ENCODE assay signal across 13 cellular contexts in genomic region chr9:117936185-117936758, GRCh38.
DNase-seq lines count a peak whose midpoint lies in the region; ATAC-seq and TF ChIP-seq lines count a peak whose summit lies in the region.
"Had no signal": no experiment of that assay in that cellular context is flagged by ENCODE, and none has a peak within 500 bp of the region (broad histone marks: within the 10 kb centered on the region; RNA-seq: fewer than 3 reads in every experiment).

No MANE protein-coding gene starts in this region.

- intact Hi-C loops in OCI-LY7 (cut with micrococcal nuclease; ENCODE audit: unreplicated experiment) (loop anchor here (2.0 to 5.0 kb wide), 2 partner anchors 151 to 234 kb away; partner anchors contain the start of gene TLR4), body of pancreas (cut with DNase I) (no loop called here)

- DNase-seq in OCI-LY7 (ENCODE audit: low spot score) (peak; percentile 84), AG08396 (ENCODE audit: low spot score) (no peak), NCI-H2196 treated with DMSO at 0.1 percent for 48 hours (lab: John Stamatoyannopoulos, UW; ENCODE audit: unreplicated experiment) (no peak), nephron progenitor cell (no peak), body of pancreas (no peak)

- H3K36me3 Mint-ChIP-seq in nephron progenitor cell (ENCODE audit: low read depth), result no peaks in the 10 kb centered on the region
- H3K36me3 Mint-ChIP-seq: mesothelial cell of epicardium had no signal

- no TSS peak for BruUV-seq in OCI-LY7 (replicated peaks; lab: Mats Ljungman, UMichigan)

- peaks cover 21% of the 10 kb centered on the region for H3K4me1 ChIP-seq in OCI-LY7 (ENCODE audit: insufficient read depth, low read length, poor library complexity, severe bottlenecking)
- H3K4me1 ChIP-seq in body of pancreas, result no peaks in the 10 kb centered on the region
- H3K4me1 ChIP-seq: right atrium auricular region had no signal

- TF ChIP-seq CTCF in OCI-LY7 (conservative IDR thresholded peaks at IDR 0.05; ENCODE audit: low read length) (no peak), nephron progenitor cell (IDR thresholded peaks at IDR 0.05) (no peak), body of pancreas (IDR thresholded peaks at IDR 0.05) (no peak)

- TF ChIP-seq POLR2A in GM18505 (IDR thresholded peaks at IDR 0.05; ENCODE audit: borderline replicate concordance, extremely low read depth, insufficient read depth, insufficient read length), result no peak
- no peak for TF ChIP-seq POLR2A in body of pancreas (IDR thresholded peaks at IDR 0.05)

- no peaks in the 10 kb centered on the region for H4K20me1 ChIP-seq in OCI-LY7 (ENCODE audit: insufficient read depth, low read length)
- H4K20me1 ChIP-seq: BLaER1 treated with 17β-estradiol and CSF1 and Interleukin-3, amounts not matched to agents 10 nM and 100 nM had no signal

- H3K9me3 ChIP-seq in OCI-LY7 (ENCODE audit: low read length), result no peaks in the 10 kb centered on the region
- no peaks in the 10 kb centered on the region for H3K9me3 ChIP-seq in body of pancreas
- H3K9me3 ChIP-seq: BLaER1 treated with 17β-estradiol and CSF1 and Interleukin-3, amounts not matched to agents 10 nM and 100 nM had no signal

- CTCF ChIA-PET in OCI-LY7 (lab: Charles Lee; ENCODE audit: unreplicated experiment), result interaction anchor here (0.8 kb wide), 2 partner anchors 9 to 253 kb away, joined by 3 read pairs; no protein-coding TSS in a partner anchor

- no peaks in the 10 kb centered on the region for H3K27me3 ChIP-seq in body of pancreas
- H3K27me3 ChIP-seq: BLaER1 treated with 17β-estradiol and CSF1 and Interleukin-3, amounts not matched to agents 10 nM and 100 nM; right atrium auricular region had no signal

- H3K27me3 Mint-ChIP-seq in nephron progenitor cell (ENCODE audit: low read depth, poor library complexity), result no peaks in the 10 kb centered on the region

- H3K4me3 ChIP-seq in OCI-LY7 (ENCODE audit: low read depth, low read length, poor library complexity, severe bottlenecking) (peak overlapping the region; percentile 36), body of pancreas (no peak overlapping the region)
- H3K4me3 ChIP-seq: BLaER1 treated with 17β-estradiol and CSF1 and Interleukin-3, amounts not matched to agents 10 nM and 100 nM; K562; right atrium auricular region had no signal

- no peaks in the 10 kb centered on the region for H3K9me2 ChIP-seq in OCI-LY7 (ENCODE audit: insufficient read depth, low read length)

- H3K27ac ChIP-seq in OCI-LY7 (ENCODE audit: low read depth, low read length, poor library complexity, severe bottlenecking), result peak overlapping the region; percentile 82
- H3K27ac ChIP-seq in body of pancreas, result no peak overlapping the region
- H3K27ac ChIP-seq: right atrium auricular region had no signal

- no peaks in the 10 kb centered on the region for H3K9me3 Mint-ChIP-seq in nephron progenitor cell
- H3K9me3 Mint-ChIP-seq: mesothelial cell of epicardium had no signal

- H3K4me2 ChIP-seq in OCI-LY7 (ENCODE audit: low read length), result peak overlapping the region; percentile 66

- WGBS in body of pancreas, 2 donors, result 56 to 68% methylated on average over 5 of the region's 5 CpGs

- ATAC-seq in GM18505 (IDR thresholded peaks at IDR 0.05; ENCODE audit: unreplicated experiment) (peak; percentile 100), GM21423 (IDR thresholded peaks at IDR 0.05; ENCODE audit: unreplicated experiment) (peak; percentile 100), HG03139 (IDR thresholded peaks at IDR 0.05; ENCODE audit: unreplicated experiment) (peak; percentile 99), body of pancreas (no peak)
- ATAC-seq: K562 had no signal

- H3K36me3 ChIP-seq in OCI-LY7 (ENCODE audit: insufficient read depth, low read length) (no peaks in the 10 kb centered on the region), body of pancreas (replicated peaks in 1 of 2; ENCODE audit: insufficient read depth in 1 of 2, low read depth in 2 of 2) (no peaks in the 10 kb centered on the region)
- H3K36me3 ChIP-seq: BLaER1 treated with 17β-estradiol and CSF1 and Interleukin-3, amounts not matched to agents 10 nM and 100 nM; right atrium auricular region had no signal

- no peak overlapping the region for H3K4me3 Mint-ChIP-seq in nephron progenitor cell
- H3K4me3 Mint-ChIP-seq: dendritic cell treated with granulocyte-macrophage colony-stimulating factor and Interleukin-4, amounts not matched to agents 40 ng/mL and 50 ng/mL, for 4 days; mesothelial cell of epicardium had no signal

- H2AFZ ChIP-seq in OCI-LY7 (ENCODE audit: low read length), result peak overlapping the region; percentile 86

- H3K4me1 Mint-ChIP-seq in nephron progenitor cell, result no peaks in the 10 kb centered on the region
- H3K4me1 Mint-ChIP-seq: mesothelial cell of epicardium had no signal

- no peak overlapping the region for H3K27ac Mint-ChIP-seq in nephron progenitor cell
- H3K27ac Mint-ChIP-seq: dendritic cell treated with granulocyte-macrophage colony-stimulating factor and Interleukin-4, amounts not matched to agents 40 ng/mL and 50 ng/mL, for 4 days; mesothelial cell of epicardium had no signal

- H3K79me2 ChIP-seq in OCI-LY7 (ENCODE audit: insufficient read depth, low read depth, low read length), result no peaks in the 10 kb centered on the region

- POLR2A ChIA-PET in OCI-LY7 (lab: Charles Lee), result interaction anchor here (0.5 to 1.7 kb wide), 11 partner anchors 9 to 236 kb away, joined by 3 to 14 read pairs (median 3); no protein-coding TSS in a partner anchor
